ENCODE assay signal across 14 cellular contexts in genomic region chr2:17160594-17160993, GRCh38.
DNase-seq lines count a peak whose midpoint lies in the region; ATAC-seq and TF ChIP-seq lines count a peak whose summit lies in the region.
"Had no signal": no experiment of that assay in that cellular context is flagged by ENCODE, and none has a peak within 500 bp of the region (broad histone marks: within the 10 kb centered on the region; RNA-seq: fewer than 3 reads in every experiment).

No MANE protein-coding gene starts in this region.

- no peaks in the 10 kb centered on the region for H3K36me3 ChIP-seq in H7 (replicated peaks; ENCODE audit: control insufficient read depth, insufficient read depth, low read length)

- TF ChIP-seq CTCF in GM10248 (IDR thresholded peaks at IDR 0.05; ENCODE audit: control extremely low read depth, extremely low read depth, low read depth, missing control alignments) = no peak

- POLR2A ChIA-PET in GM10248 (lab: Yijun Ruan, JAX) = no interaction called here

- DNase-seq in GM10248 (ENCODE audit: extremely low spot score) (peak; percentile 13), H7 (no peak), NCI-H748 (lab: John Stamatoyannopoulos, UW; ENCODE audit: unreplicated experiment) (no peak), NCI-H1930 (lab: John Stamatoyannopoulos, UW) (no peak)
- no peak for DNase-seq in stimulated activated naive CD4-positive, alpha-beta T cell treated with Interleukin-2 at 50 U/mL for 16 hours (lab: John Stamatoyannopoulos, UW)
- DNase-seq: 8988T; CD8-positive, alpha-beta T cell; cortex of kidney; NCI-H2081; NCI-H774 had no signal

- ATAC-seq in GM19452 (IDR thresholded peaks at IDR 0.05; ENCODE audit: unreplicated experiment) (peak; percentile 87), HG02642 (IDR thresholded peaks at IDR 0.05; ENCODE audit: poor library complexity, unreplicated experiment) (peak; percentile 83), HG03354 (IDR thresholded peaks at IDR 0.05; ENCODE audit: poor library complexity, severe bottlenecking, unreplicated experiment) (peak; percentile 96)
- ATAC-seq: CD8-positive, alpha-beta T cell; WTC11 had no signal

- no peaks in the 10 kb centered on the region for H3K27me3 ChIP-seq in H7 (ENCODE audit: control insufficient read depth, insufficient read depth, low read length)

- CTCF ChIA-PET in GM10248 (lab: Yijun Ruan, JAX) = interaction anchor here (1.1 to 2.2 kb wide), 4 partner anchors 9 to 35 kb away, joined by 3 to 7 read pairs (median 3); no protein-coding TSS in a partner anchor

- H3K4me3 ChIP-seq in H7 (ENCODE audit: insufficient read depth, low read depth, low read length) = no peak overlapping the region
